8 cellular contexts compared by ENCODE assay signal in the genomic region with DNA sequence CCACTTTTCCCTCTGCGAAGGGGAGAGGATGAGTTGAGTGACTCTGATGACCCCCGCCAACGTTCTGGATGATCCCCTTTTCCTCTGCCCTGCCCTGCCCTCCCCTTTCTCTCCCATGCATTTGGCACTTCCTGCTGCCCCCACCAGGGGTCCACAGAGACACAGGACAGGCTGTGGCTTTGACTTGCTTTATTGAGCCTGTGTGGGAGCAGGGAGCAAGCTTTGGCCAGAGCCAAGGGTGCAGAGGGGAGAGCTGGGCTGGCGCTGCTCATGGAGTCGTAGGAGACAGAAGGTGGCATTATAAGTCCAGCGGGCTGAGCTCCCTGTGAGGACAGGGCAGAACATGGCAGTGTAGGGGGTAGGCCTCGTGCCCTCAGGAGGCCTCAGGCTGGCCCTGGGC. TPM values are rescaled to one million over a fixed set of nuclear protein-coding genes. Genes with fewer than 3 reads are reported as not detected.
DNase-seq lines count a peak whose midpoint lies in the region; ATAC-seq and TF ChIP-seq lines count a peak whose summit lies in the region.

No MANE protein-coding gene starts in this region.

- no peaks in the 10 kb centered on the region for H3K9me2 ChIP-seq in PC-9 (ENCODE audit: insufficient read depth)

- DNase-seq in AG09319 (ENCODE audit: extremely low read depth, low read depth) = no peak
- no peak for DNase-seq in GM12865 (ENCODE audit: low read depth)
- peak in 1 of 2 experiments; percentile 27 for DNase-seq in PC-9
- peak; percentile 14 for DNase-seq in fibroblast of gingiva (ENCODE audit: low read depth)
- no peak for DNase-seq in transverse colon
- no peak for DNase-seq in central memory CD4-positive, alpha-beta T cell
- DNase-seq in T-helper 2 cell = no peak

- no peak overlapping the region for H3K4me2 ChIP-seq in PC-9

- H3F3A ChIP-seq in PC-9 (ENCODE audit: insufficient read depth, low read depth) = no peaks in the 10 kb centered on the region

- no peaks in the 10 kb centered on the region for H4K20me1 ChIP-seq in PC-9 (ENCODE audit: insufficient read depth)

- H3K27ac ChIP-seq in PC-9 (no peak overlapping the region), transverse colon (no peak overlapping the region)

- H3K79me2 ChIP-seq in PC-9 (ENCODE audit: low read depth) = no peaks in the 10 kb centered on the region

- H3K9me3 ChIP-seq in PC-9 (ENCODE audit: insufficient read depth, low read depth) (no peaks in the 10 kb centered on the region), transverse colon (no peaks in the 10 kb centered on the region)

- in situ Hi-C loops in transverse colon (cut with MboI; ENCODE audit: low pct_ligation_motif_present in 1 of 4, low pct_unique_long_range_greater_than_20kb in 1 of 4, low sequenced_read_pairs in 3 of 4) = loop anchor here (10.0 to 25.0 kb wide), 3 partner anchors 54 to 222 kb away; a partner anchor contains a TSS

- no TSS peak for BruUV-seq in PC-9 (replicated peaks; lab: Mats Ljungman, UMichigan)

- H3K36me3 ChIP-seq in PC-9 (ENCODE audit: low read depth) (no peaks in the 10 kb centered on the region), transverse colon (no peaks in the 10 kb centered on the region)

- H3K4me1 ChIP-seq in PC-9 (replicated peaks; ENCODE audit: insufficient read depth) (no peaks in the 10 kb centered on the region), transverse colon (peaks cover 3 to 8% (median 6%) of the 10 kb centered on the region in 4 donors)

- 74% methylated on average over 7 of the region's 7 CpGs; no CpG with 5 or more reads in 1 of the 2 donors for WGBS in transverse colon (ENCODE audit: low coverage in 1 of 2), 2 donors

- TF ChIP-seq EP300 in transverse colon (IDR thresholded peaks at IDR 0.05; ENCODE audit: low read depth) = no peak

- POLR2A ChIA-PET in PC-9 (lab: Charles Lee; ENCODE audit: unreplicated experiment) = no interaction called here

- TF ChIP-seq CTCF in AG09319 (IDR thresholded peaks at IDR 0.05; ENCODE audit: low read depth, low read length) = peak; percentile 64
- TF ChIP-seq CTCF in GM12865 (IDR thresholded peaks at IDR 0.05; ENCODE audit: insufficient read depth, low read depth, low read length, missing control alignments) = peak; percentile 44
- peak; percentile 61 for TF ChIP-seq CTCF in PC-9 (conservative IDR thresholded peaks at IDR 0.05)
- peak in 4 of 5 experiments; percentile 7 to 27 (median 20) for TF ChIP-seq CTCF in transverse colon (IDR thresholded peaks at IDR 0.05)

- no peak for TF ChIP-seq POLR2A in transverse colon (IDR thresholded peaks at IDR 0.05)

- H2AFZ ChIP-seq in PC-9 = no peak overlapping the region

- CTCF ChIA-PET in PC-9 (lab: Charles Lee) = no interaction called here

- H3K4me3 ChIP-seq in GM12865 (ENCODE audit: low read depth, low read length) (no peak overlapping the region), PC-9 (no peak overlapping the region), transverse colon (no peak overlapping the region)

- ATAC-seq in GM21526 (IDR thresholded peaks at IDR 0.05; ENCODE audit: low FRiP score, unreplicated experiment) = no peak

- intact Hi-C loops in PC-9 (cut with micrococcal nuclease; ENCODE audit: unreplicated experiment) (loop anchor here (5.0 kb wide), 1 partner anchor 392 kb away; no protein-coding TSS in a partner anchor), transverse colon (cut with DNase I; ENCODE audit: low total_unique reads) (no loop called here)

- H3K27me3 ChIP-seq in PC-9 (ENCODE audit: insufficient read depth, low read depth) (peaks cover 6% of the 10 kb centered on the region), transverse colon (peaks cover 34% of the 10 kb centered on the region)

RNA-seq across cellular contexts. Expression of a gene that starts 1.6 kb away (rescaled TPM):
- total RNA-seq in PC-9 (2021) (not detected in 2 replicates), transverse colon (not detected)

RNA-seq across cellular contexts. Expression of a gene that starts 13.1 kb away (rescaled TPM):
- total RNA-seq in PC-9 (2021) (not detected in 2 replicates), transverse colon (10 to 100 TPM in 3 of 4 donors, not detected in 1; 27.7 to 89.2 (median 52.1) TPM)

RNA-seq across cellular contexts. Expression of a gene that starts 33.3 kb away (rescaled TPM):
- total RNA-seq in PC-9 (2021) (5.6 and 8.6 TPM in 2 replicates), transverse colon (1 to 10 TPM; 3.4 to 4.9 (median 4.2) TPM)
